ENCODE assay signal across 17 cellular contexts in the genomic region with DNA sequence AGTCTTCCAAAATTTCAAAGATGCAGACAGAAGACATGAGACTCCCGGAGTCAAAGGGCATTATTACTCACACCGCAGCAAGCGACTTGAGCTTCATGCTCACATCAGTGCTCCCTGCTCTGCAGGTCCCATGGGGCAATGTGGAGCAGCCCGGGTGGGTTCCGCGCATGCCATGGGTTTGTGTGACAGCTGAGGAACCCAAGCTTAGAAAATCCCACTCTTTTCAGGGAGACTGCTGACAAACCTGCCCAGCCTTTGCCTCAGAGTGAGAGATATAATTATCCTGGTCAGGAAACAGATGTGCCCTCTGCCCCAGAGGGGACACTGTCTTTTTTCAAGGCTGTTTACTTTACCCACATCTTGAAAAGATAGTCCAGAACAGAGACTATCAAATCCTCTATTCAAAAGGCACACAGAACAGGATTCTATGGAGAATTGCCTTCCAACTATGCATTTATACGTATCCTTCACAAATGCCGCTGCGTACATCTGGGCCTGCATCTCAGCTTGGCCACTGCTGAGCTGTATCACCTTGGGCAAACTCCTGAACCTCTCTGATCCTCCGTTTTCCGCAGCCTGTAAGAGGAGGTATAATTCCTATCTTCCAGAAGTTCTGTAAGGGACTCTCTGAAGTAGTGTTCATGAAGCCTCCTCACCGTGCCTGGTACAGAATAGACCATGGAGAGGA. TPM values are rescaled to one million over a fixed set of nuclear protein-coding genes. Genes with fewer than 3 reads are reported as not detected.
DNase-seq lines count a peak whose midpoint lies in the region; TF ChIP-seq lines count a peak whose summit lies in the region.
"Had no signal": no experiment of that assay in that cellular context is flagged by ENCODE, and none has a peak within 500 bp of the region (broad histone marks: within the 10 kb centered on the region; RNA-seq: fewer than 3 reads in every experiment).

No MANE protein-coding gene starts in this region.

- no peaks in the 10 kb centered on the region for H3K27me3 ChIP-seq in dorsolateral prefrontal cortex

- H3K27me3 Mint-ChIP-seq in type B pancreatic cell: no peaks in the 10 kb centered on the region

- intact Hi-C loops in dorsolateral prefrontal cortex (cut with DNase I): loop anchor here in 1 of 2 donors (5.0 kb wide), 1 partner anchor 37 kb away; no protein-coding TSS in a partner anchor

- no peak overlapping the region for H3K4me3 Mint-ChIP-seq in type B pancreatic cell
- H3K4me3 Mint-ChIP-seq: activated naive CD8-positive, alpha-beta T cell treated with anti-CD3 and anti-CD28 coated beads, Interleukin-2, amount 10 ng/mL, durations not matched to agents 7 days and 5 days; natural killer cell had no signal

- peak overlapping the region; percentile 42 for H3K27ac Mint-ChIP-seq in type B pancreatic cell
- H3K27ac Mint-ChIP-seq: activated naive CD8-positive, alpha-beta T cell treated with anti-CD3 and anti-CD28 coated beads, Interleukin-2, amount 10 ng/mL, durations not matched to agents 7 days and 5 days; natural killer cell had no signal

- no peak overlapping the region for H3K4me3 ChIP-seq in dorsolateral prefrontal cortex
- H3K4me3 ChIP-seq: lower lobe of right lung had no signal

- peaks cover 10% of the 10 kb centered on the region for H3K36me3 Mint-ChIP-seq in type B pancreatic cell
- H3K36me3 Mint-ChIP-seq: activated naive CD8-positive, alpha-beta T cell treated with anti-CD3 and anti-CD28 coated beads, Interleukin-2, amount 10 ng/mL, durations not matched to agents 7 days and 5 days; natural killer cell had no signal

- H3K27ac ChIP-seq in dorsolateral prefrontal cortex: peak overlapping the region in 53 of 59 donors; percentile 5 to 95 (median 86)
- H3K27ac ChIP-seq: lower lobe of right lung had no signal

- TF ChIP-seq CTCF in dorsolateral prefrontal cortex (IDR thresholded peaks at IDR 0.05 in 54 of 56, conservative IDR thresholded peaks at IDR 0.05 in 2 of 56; ENCODE audit: low read depth in 1 of 56, partially characterized antibody in 56 of 56) (no peak), type B pancreatic cell (conservative IDR thresholded peaks at IDR 0.05) (no peak)

- no peaks in the 10 kb centered on the region for H3K9me3 Mint-ChIP-seq in type B pancreatic cell
- H3K9me3 Mint-ChIP-seq: activated naive CD8-positive, alpha-beta T cell treated with anti-CD3 and anti-CD28 coated beads, Interleukin-2, amount 10 ng/mL, durations not matched to agents 7 days and 5 days; natural killer cell had no signal

- in situ Hi-C loops in ACHN (cut with HindIII; ENCODE audit: low pct_ligation_motif_present, low pct_unique_long_range_greater_than_20kb, low sequenced_read_pairs): no loop called here

- H3K4me1 Mint-ChIP-seq in type B pancreatic cell (ENCODE audit: unreplicated experiment): peaks cover 47% of the 10 kb centered on the region
- H3K4me1 Mint-ChIP-seq: activated naive CD8-positive, alpha-beta T cell treated with anti-CD3 and anti-CD28 coated beads, Interleukin-2, amount 10 ng/mL, durations not matched to agents 7 days and 5 days; natural killer cell had no signal

- DNase-seq in LHCN-M2 (ENCODE audit: low read depth) (peak; percentile 58), dorsolateral prefrontal cortex (no peak), myocyte (ENCODE audit: low read depth) (peak; percentile 92), type B pancreatic cell (ENCODE audit: extremely low spot score, unreplicated experiment) (no peak), glomerular visceral epithelial cell (ENCODE audit: extremely low spot score) (no peak), NCI-H2171 treated with DMSO at 0.1 percent for 48 hours (lab: John Stamatoyannopoulos, UW) (no peak), ACHN (no peak)
- DNase-seq: activated CD4-positive, alpha-beta T cell treated with anti-CD3 and anti-CD28 coated beads, Interleukin-2, amount 50 U/mL, for 4 hours; activated naive CD8-positive, alpha-beta T cell treated with anti-CD3 and anti-CD28 coated beads, Interleukin-2, amount 10 ng/mL, durations not matched to agents 7 days and 5 days; activated T-cell treated with anti-CD3 and anti-CD28 coated beads, Interleukin-2, amount 50 U/mL, for 48 hours; DMS 273 treated with DMSO at 0.1 percent for 48 hours; lower lobe of right lung; MM.1S; natural killer cell; NCI-H2081 treated with DMSO at 0.1 percent for 48 hours; NCI-H82; retina had no signal

RNA-seq across cellular contexts. Expression of gene C14orf132, which starts 16.0 kb away (rescaled TPM):
- 7.9 and 8.1 TPM in 2 replicates for total RNA-seq in LHCN-M2 (2014; rRNA removed)
- 9.1 TPM for polyA plus RNA-seq in LHCN-M2 (2012)
- total RNA-seq in dorsolateral prefrontal cortex: 100 to 1,000 TPM in 116 of 120 experiments, 10 to 100 TPM in 4; 92.3 to 230 (median 143) TPM
- 30.2 and 35.7 TPM in 2 replicates for total RNA-seq in myocyte
- polyA plus RNA-seq in myocyte (2012): 41.7 TPM
- total RNA-seq in type B pancreatic cell (ENCODE audit: low replicate concordance): 29.2 and 57.4 TPM in 2 replicates

Comparison
In these comparisons a context has a peak if more than half of its experiments do, and no peak if none do; other contexts are left out.
1. DNase-seq: peak in LHCN-M2 (single experiment) and myocyte (single experiment); none in dorsolateral prefrontal cortex (0 of 10), type B pancreatic cell (single experiment), glomerular visceral epithelial cell (single experiment), NCI-H2171 treated with DMSO at 0.1 percent for 48 hours (single experiment) and ACHN (single experiment).